24 cellular contexts compared by ENCODE assay signal in the genomic region with DNA sequence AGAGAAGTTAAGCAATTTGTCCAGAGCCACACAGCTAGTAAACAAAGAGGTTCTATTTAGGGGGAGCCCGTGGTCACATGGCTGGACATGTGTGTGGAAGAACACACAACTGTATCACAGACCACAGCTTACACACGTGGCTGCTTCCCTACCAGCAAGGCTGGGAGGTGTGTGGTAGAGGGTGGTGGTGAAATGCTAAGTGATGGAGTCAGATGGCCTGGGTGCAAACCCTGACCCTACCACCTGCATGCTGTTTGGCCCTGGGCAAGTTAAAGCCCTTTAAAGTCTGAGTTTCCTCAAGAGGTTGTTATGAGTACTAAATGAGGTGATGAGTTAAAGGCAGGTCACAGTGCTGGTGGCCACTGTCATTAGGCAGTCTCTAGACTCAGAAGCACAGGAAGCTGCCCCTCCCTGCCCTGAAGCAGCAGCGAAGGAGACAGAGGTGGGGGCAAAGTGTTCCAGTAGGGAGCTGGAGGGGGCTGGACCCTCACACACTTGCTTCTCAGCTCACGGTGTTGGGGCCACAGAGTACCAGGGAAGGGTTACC.
A peak's percentile ranks its signal among the peaks of the same experiment; 100 is the strongest.
DNase-seq lines count a peak whose midpoint lies in the region; ATAC-seq, FAIRE-seq and TF ChIP-seq lines count a peak whose summit lies in the region.
"Had no signal": no experiment of that assay in that cellular context is flagged by ENCODE, and none has a peak within 500 bp of the region (broad histone marks: within the 10 kb centered on the region; RNA-seq: fewer than 3 reads in every experiment).

No MANE protein-coding gene starts in this region.

- H3K4me3 Mint-ChIP-seq in activated naive CD4-positive, alpha-beta T cell treated with anti-CD3 and anti-CD28 coated beads for 36 hours = no peak overlapping the region
- H3K4me3 Mint-ChIP-seq in activated CD8-positive, alpha-beta T cell treated with anti-CD3 and anti-CD28 coated beads for 36 hours = no peak overlapping the region
- H3K4me3 Mint-ChIP-seq in stimulated activated naive B cell treated with anti-CD40 and anti-IgM and Interleukin-4, amounts not matched to agents 10 μg/mL and 1 μg/mL and 100 μg/mL, for 72 hours = no peak overlapping the region
- H3K4me3 Mint-ChIP-seq in stimulated activated memory B cell treated with anti-CD40 and anti-IgM and Interleukin-4, amounts not matched to agents 10 μg/mL and 1 μg/mL and 100 μg/mL, for 72 hours = no peak overlapping the region
- H3K4me3 Mint-ChIP-seq: B cell, CD14-positive monocyte, HFFc6 had no signal

- no peak overlapping the region for H3K9ac ChIP-seq in kidney (ENCODE audit: low read length in 2 of 2)

- no peaks in the 10 kb centered on the region for H3K9me3 Mint-ChIP-seq in activated naive CD4-positive, alpha-beta T cell treated with anti-CD3 and anti-CD28 coated beads, Interleukin-2, amount 50 U/mL, for 72 hours
- no peaks in the 10 kb centered on the region for H3K9me3 Mint-ChIP-seq in activated naive CD4-positive, alpha-beta T cell treated with anti-CD3 and anti-CD28 coated beads for 36 hours
- H3K9me3 Mint-ChIP-seq in activated CD8-positive, alpha-beta T cell treated with anti-CD3 and anti-CD28 coated beads for 36 hours = no peaks in the 10 kb centered on the region
- H3K9me3 Mint-ChIP-seq in stimulated activated naive B cell treated with anti-CD40 and anti-IgM and Interleukin-4, amounts not matched to agents 10 μg/mL and 1 μg/mL and 100 μg/mL, for 72 hours = no peaks in the 10 kb centered on the region
- H3K9me3 Mint-ChIP-seq in stimulated activated memory B cell treated with anti-CD40 and anti-IgM and Interleukin-4, amounts not matched to agents 10 μg/mL and 1 μg/mL and 100 μg/mL, for 72 hours = no peaks in the 10 kb centered on the region
- H3K9me3 Mint-ChIP-seq: HFFc6 had no signal

- no peak overlapping the region for H3K4me3 ChIP-seq in kidney (ENCODE audit: low read length in 2 of 2)
- H3K4me3 ChIP-seq: A549 had no signal

- CTCF ChIA-PET in activated naive CD4-positive, alpha-beta T cell treated with anti-CD3 and anti-CD28 coated beads for 36 hours (lab: Charles Lee) = interaction anchor here (0.6 kb wide), 1 partner anchor 92 kb away, joined by 3 read pairs; no protein-coding TSS in a partner anchor
- CTCF ChIA-PET in activated CD8-positive, alpha-beta T cell treated with anti-CD3 and anti-CD28 coated beads for 36 hours (lab: Charles Lee) = interaction anchor here (0.9 kb wide), 1 partner anchor 91 kb away, joined by 5 read pairs; no protein-coding TSS in a partner anchor

- H3K27ac Mint-ChIP-seq in activated naive CD4-positive, alpha-beta T cell treated with anti-CD3 and anti-CD28 coated beads, Interleukin-2, amount 50 U/mL, for 72 hours = peak overlapping the region; percentile 19 to 69
- H3K27ac Mint-ChIP-seq in activated naive CD4-positive, alpha-beta T cell treated with anti-CD3 and anti-CD28 coated beads for 36 hours = no peak overlapping the region
- no peak overlapping the region for H3K27ac Mint-ChIP-seq in activated CD8-positive, alpha-beta T cell treated with anti-CD3 and anti-CD28 coated beads for 36 hours
- no peak overlapping the region for H3K27ac Mint-ChIP-seq in stimulated activated naive B cell treated with anti-CD40 and anti-IgM and Interleukin-4, amounts not matched to agents 10 μg/mL and 1 μg/mL and 100 μg/mL, for 72 hours
- H3K27ac Mint-ChIP-seq in stimulated activated memory B cell treated with anti-CD40 and anti-IgM and Interleukin-4, amounts not matched to agents 10 μg/mL and 1 μg/mL and 100 μg/mL, for 72 hours = no peak overlapping the region
- H3K27ac Mint-ChIP-seq: B cell, CD14-positive monocyte, HFFc6 had no signal

- intact Hi-C loops in activated naive CD4-positive, alpha-beta T cell treated with anti-CD3 and anti-CD28 coated beads for 36 hours (cut with micrococcal nuclease) = no loop called here
- intact Hi-C loops in activated CD8-positive, alpha-beta T cell treated with anti-CD3 and anti-CD28 coated beads for 36 hours (cut with micrococcal nuclease) = no loop called here
- intact Hi-C loops in kidney (cut with DNase I) = no loop called here

- H3K27ac ChIP-seq in kidney (ENCODE audit: low read depth in 2 of 2, low read length in 2 of 2) = no peak overlapping the region
- H3K27ac ChIP-seq: A549, RWPE1 had no signal

- no peaks in the 10 kb centered on the region for H3K36me3 Mint-ChIP-seq in activated naive CD4-positive, alpha-beta T cell treated with anti-CD3 and anti-CD28 coated beads, Interleukin-2, amount 50 U/mL, for 72 hours
- no peaks in the 10 kb centered on the region for H3K36me3 Mint-ChIP-seq in activated naive CD4-positive, alpha-beta T cell treated with anti-CD3 and anti-CD28 coated beads for 36 hours (ENCODE audit: low read depth)
- H3K36me3 Mint-ChIP-seq in activated CD8-positive, alpha-beta T cell treated with anti-CD3 and anti-CD28 coated beads for 36 hours (ENCODE audit: low read depth) = no peaks in the 10 kb centered on the region
- H3K36me3 Mint-ChIP-seq in stimulated activated naive B cell treated with anti-CD40 and anti-IgM and Interleukin-4, amounts not matched to agents 10 μg/mL and 1 μg/mL and 100 μg/mL, for 72 hours = no peaks in the 10 kb centered on the region
- H3K36me3 Mint-ChIP-seq in stimulated activated memory B cell treated with anti-CD40 and anti-IgM and Interleukin-4, amounts not matched to agents 10 μg/mL and 1 μg/mL and 100 μg/mL, for 72 hours = no peaks in the 10 kb centered on the region
- H3K36me3 Mint-ChIP-seq: CD14-positive monocyte had no signal

- no peaks in the 10 kb centered on the region for H3K27me3 Mint-ChIP-seq in activated naive CD4-positive, alpha-beta T cell treated with anti-CD3 and anti-CD28 coated beads for 36 hours (ENCODE audit: low read depth)
- H3K27me3 Mint-ChIP-seq in activated CD8-positive, alpha-beta T cell treated with anti-CD3 and anti-CD28 coated beads for 36 hours = no peaks in the 10 kb centered on the region
- H3K27me3 Mint-ChIP-seq in stimulated activated naive B cell treated with anti-CD40 and anti-IgM and Interleukin-4, amounts not matched to agents 10 μg/mL and 1 μg/mL and 100 μg/mL, for 72 hours = peaks cover 11 to 20% of the 10 kb centered on the region in 2 donors
- H3K27me3 Mint-ChIP-seq in stimulated activated memory B cell treated with anti-CD40 and anti-IgM and Interleukin-4, amounts not matched to agents 10 μg/mL and 1 μg/mL and 100 μg/mL, for 72 hours = peaks cover 30% of the 10 kb centered on the region

- TF ChIP-seq CTCF in activated CD8-positive, alpha-beta T cell treated with anti-CD3 and anti-CD28 coated beads for 36 hours (IDR thresholded peaks at IDR 0.05) = no peak
- TF ChIP-seq CTCF in kidney (IDR thresholded peaks at IDR 0.05; ENCODE audit: borderline replicate concordance, extremely low read depth, insufficient read depth) = no peak

- H3K9me3 ChIP-seq in kidney (ENCODE audit: control insufficient read depth in 1 of 2, low read length in 2 of 2) = no peaks in the 10 kb centered on the region
- H3K9me3 ChIP-seq: A549 had no signal

- peak in 1 of 2 donors; percentile 50 for ATAC-seq in activated naive CD4-positive, alpha-beta T cell treated with anti-CD3 and anti-CD28 coated beads, Interleukin-2, amount 50 U/mL, for 72 hours
- ATAC-seq in activated CD8-positive, alpha-beta T cell treated with anti-CD3 and anti-CD28 coated beads for 36 hours = peak; percentile 61
- peak; percentile 23 to 27 for ATAC-seq in stimulated activated naive B cell treated with anti-CD40 and anti-IgM and Interleukin-4, amounts not matched to agents 10 μg/mL and 1 μg/mL and 100 μg/mL, for 72 hours (replicated peaks)
- no peak for ATAC-seq in stimulated activated memory B cell treated with anti-CD40 and anti-IgM and Interleukin-4, amounts not matched to agents 10 μg/mL and 1 μg/mL and 100 μg/mL, for 72 hours
- ATAC-seq in GM21528 (IDR thresholded peaks at IDR 0.05; ENCODE audit: low FRiP score, unreplicated experiment) = no peak

- no peak for FAIRE-seq in kidney (lab: Jason Lieb, UNC)
- FAIRE-seq: A549, G401.6 had no signal

- no peak for DNase-seq in activated naive CD4-positive, alpha-beta T cell treated with anti-CD3 and anti-CD28 coated beads, Interleukin-2, amount 50 U/mL, for 72 hours (ENCODE audit: low spot score in 2 of 2)
- DNase-seq in activated naive CD4-positive, alpha-beta T cell treated with anti-CD3 and anti-CD28 coated beads for 36 hours = no peak
- peak; percentile 24 for DNase-seq in activated CD8-positive, alpha-beta T cell treated with anti-CD3 and anti-CD28 coated beads for 36 hours
- DNase-seq in kidney (peak; percentile 5), MV-4-11 (lab: John Stamatoyannopoulos, UW) (no peak)
- DNase-seq in stimulated activated naive B cell treated with anti-CD40 and anti-IgM and Interleukin-4, amounts not matched to agents 10 μg/mL and 1 μg/mL and 100 μg/mL, for 72 hours = no peak
- DNase-seq: H7; HFFc6; KBM-7; MM.1S; NCI-H1092; NCI-H1436; NCI-H187 treated with DMSO at 0.1 percent for 48 hours; NCI-H510A; NCI-H748 treated with DMSO at 0.1 percent for 48 hours; NK-92 treated with Interleukin-12 subunit alpha and Interleukin-12 subunit beta, amount 100 ng/mL, for 24 hours; SHP77 treated with DMSO at 0.1 percent for 48 hours had no signal

- POLR2A ChIA-PET in activated CD8-positive, alpha-beta T cell treated with anti-CD3 and anti-CD28 coated beads for 36 hours (lab: Charles Lee) = interaction anchor here (1.4 kb wide), 1 partner anchor 20 kb away, joined by 3 read pairs; no protein-coding TSS in a partner anchor

- peaks cover 3% of the 10 kb centered on the region for H3K4me1 Mint-ChIP-seq in activated naive CD4-positive, alpha-beta T cell treated with anti-CD3 and anti-CD28 coated beads for 36 hours (ENCODE audit: low read depth)
- peaks cover 11% of the 10 kb centered on the region for H3K4me1 Mint-ChIP-seq in activated CD8-positive, alpha-beta T cell treated with anti-CD3 and anti-CD28 coated beads for 36 hours (ENCODE audit: low read depth)
- H3K4me1 Mint-ChIP-seq in stimulated activated naive B cell treated with anti-CD40 and anti-IgM and Interleukin-4, amounts not matched to agents 10 μg/mL and 1 μg/mL and 100 μg/mL, for 72 hours = peaks cover 3 to 6% of the 10 kb centered on the region in 2 donors
- H3K4me1 Mint-ChIP-seq in stimulated activated memory B cell treated with anti-CD40 and anti-IgM and Interleukin-4, amounts not matched to agents 10 μg/mL and 1 μg/mL and 100 μg/mL, for 72 hours = peaks cover 11% of the 10 kb centered on the region
- H3K4me1 Mint-ChIP-seq: CD14-positive monocyte had no signal

- H3K36me3 ChIP-seq in kidney (ENCODE audit: control insufficient read depth in 1 of 2, insufficient read depth in 2 of 2, low read length in 2 of 2) = no peaks in the 10 kb centered on the region

- peaks cover 0 to 2% of the 10 kb centered on the region in 2 donors for H3K4me1 ChIP-seq in kidney (ENCODE audit: control insufficient read depth in 1 of 2, insufficient read depth in 1 of 2, low read depth in 1 of 2, low read length in 2 of 2)
- H3K4me1 ChIP-seq: A549 had no signal

Comparison
In these comparisons a context has a peak if more than half of its experiments do, and no peak if none do; other contexts are left out.
1. H3K27ac Mint-ChIP-seq: peak in activated naive CD4-positive, alpha-beta T cell treated with anti-CD3 and anti-CD28 coated beads, Interleukin-2, amount 50 U/mL, for 72 hours (2 of 2); none in activated naive CD4-positive, alpha-beta T cell treated with anti-CD3 and anti-CD28 coated beads for 36 hours (single experiment), activated CD8-positive, alpha-beta T cell treated with anti-CD3 and anti-CD28 coated beads for 36 hours (single experiment), stimulated activated naive B cell treated with anti-CD40 and anti-IgM and Interleukin-4, amounts not matched to agents 10 μg/mL and 1 μg/mL and 100 μg/mL, for 72 hours (single experiment) and stimulated activated memory B cell treated with anti-CD40 and anti-IgM and Interleukin-4, amounts not matched to agents 10 μg/mL and 1 μg/mL and 100 μg/mL, for 72 hours (single experiment).
2. ATAC-seq: peak in activated CD8-positive, alpha-beta T cell treated with anti-CD3 and anti-CD28 coated beads for 36 hours (single experiment) and stimulated activated naive B cell treated with anti-CD40 and anti-IgM and Interleukin-4, amounts not matched to agents 10 μg/mL and 1 μg/mL and 100 μg/mL, for 72 hours (2 of 2); none in stimulated activated memory B cell treated with anti-CD40 and anti-IgM and Interleukin-4, amounts not matched to agents 10 μg/mL and 1 μg/mL and 100 μg/mL, for 72 hours (single experiment) and GM21528 (single experiment).
3. DNase-seq: peak in activated CD8-positive, alpha-beta T cell treated with anti-CD3 and anti-CD28 coated beads for 36 hours (single experiment) and kidney (single experiment); none in activated naive CD4-positive, alpha-beta T cell treated with anti-CD3 and anti-CD28 coated beads, Interleukin-2, amount 50 U/mL, for 72 hours (0 of 2), activated naive CD4-positive, alpha-beta T cell treated with anti-CD3 and anti-CD28 coated beads for 36 hours (single experiment), stimulated activated naive B cell treated with anti-CD40 and anti-IgM and Interleukin-4, amounts not matched to agents 10 μg/mL and 1 μg/mL and 100 μg/mL, for 72 hours (single experiment) and MV-4-11 (single experiment).